Comparison of ENCODE assay signal across 20 cellular contexts in the genomic region with DNA sequence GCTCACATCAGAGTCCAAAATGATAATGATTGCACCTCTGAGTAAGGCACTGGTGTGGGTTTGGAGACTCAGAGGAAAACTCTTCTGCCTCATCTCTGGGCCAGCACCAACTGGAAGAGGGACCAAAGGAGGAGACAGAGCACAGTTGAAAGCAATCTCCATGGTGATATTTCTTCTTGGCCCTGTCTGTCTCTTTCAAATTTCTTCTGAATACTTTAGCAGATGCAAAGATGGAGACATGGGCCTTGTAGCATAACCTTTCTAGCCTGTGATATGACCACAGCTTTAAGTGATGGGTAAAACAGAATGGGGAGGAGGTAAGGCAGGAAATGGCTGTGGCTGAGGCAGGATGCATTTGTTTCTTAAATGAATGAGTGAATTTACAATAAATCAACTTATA. TPM values are rescaled to one million over a fixed set of nuclear protein-coding genes. Genes with fewer than 3 reads are reported as not detected.
A peak's percentile ranks its signal among the peaks of the same experiment; 100 is the strongest.
DNase-seq lines count a peak whose midpoint lies in the region; ATAC-seq lines count a peak whose summit lies in the region.
"Had no signal": no experiment of that assay in that cellular context is flagged by ENCODE, and none has a peak within 500 bp of the region (broad histone marks: within the 10 kb centered on the region; RNA-seq: fewer than 3 reads in every experiment).

No MANE protein-coding gene starts in this region.

- H3K27me3 Mint-ChIP-seq in activated CD8-positive, alpha-beta memory T cell treated with anti-CD3 and anti-CD28 coated beads, Interleukin-2, amount 10 ng/mL, durations not matched to agents 7 days and 5 days, result no peaks in the 10 kb centered on the region
- H3K27me3 Mint-ChIP-seq in T-helper 2 cell treated with Interferon-gamma antibody and Interleukin-4, amounts not matched to agents 5 μg/mL and 100 μg/mL, for 36 hours (ENCODE audit: low read depth), result no peaks in the 10 kb centered on the region

- H3K4me1 ChIP-seq in effector memory CD4-positive, alpha-beta T cell (ENCODE audit: control insufficient read depth, insufficient read depth, low read length, poor library complexity, severe bottlenecking), result peaks cover 34% of the 10 kb centered on the region
- peaks cover 4% of the 10 kb centered on the region for H3K4me1 ChIP-seq in thymus (ENCODE audit: control insufficient read depth, insufficient read depth, low read length)
- H3K4me1 ChIP-seq: A549, thyroid gland had no signal

- peak; percentile 80 for DNase-seq in activated CD8-positive, alpha-beta memory T cell treated with anti-CD3 and anti-CD28 coated beads, Interleukin-2, amount 10 ng/mL, durations not matched to agents 7 days and 5 days
- no peak for DNase-seq in activated CD8-positive, alpha-beta memory T cell treated with anti-CD3 and anti-CD28 coated beads, Interleukin-2, amount 50 U/mL, for 48 hours
- no peak for DNase-seq in T-helper 2 cell treated with Interferon-gamma antibody and Interleukin-4, amounts not matched to agents 5 μg/mL and 100 μg/mL, for 36 hours (ENCODE audit: low spot score)
- no peak for DNase-seq in effector memory CD4-positive, alpha-beta T cell
- DNase-seq in NCI-H2227 (lab: John Stamatoyannopoulos, UW; ENCODE audit: unreplicated experiment), result no peak
- DNase-seq: amygdala; caudate nucleus; islet precursor cell; mammary epithelial cell; naive B cell; NCI-H1694; posterior cingulate gyrus; stimulated activated CD8-positive, alpha-beta memory T cell treated with anti-CD3 and anti-CD28 coated beads, Interleukin-4, amount 100 ng/mL, for 48 hours; SW 1271; thyroid gland had no signal

- no peaks in the 10 kb centered on the region for H3K27me3 ChIP-seq in effector memory CD4-positive, alpha-beta T cell (replicated peaks; ENCODE audit: control insufficient read depth, insufficient read depth, low read length, poor library complexity, severe bottlenecking)
- H3K27me3 ChIP-seq in thymus (ENCODE audit: control insufficient read depth, insufficient read depth), result no peaks in the 10 kb centered on the region
- H3K27me3 ChIP-seq: thyroid gland had no signal

- CTCF ChIA-PET in activated CD8-positive, alpha-beta memory T cell treated with anti-CD3 and anti-CD28 coated beads, Interleukin-2, amount 10 ng/mL, durations not matched to agents 7 days and 5 days (lab: Charles Lee), result interaction anchor here (0.8 to 2.6 kb wide), 10 partner anchors 9 to 183 kb away, joined by 3 to 23 read pairs (median 3); partner anchors contain the start of genes GIMAP2, GIMAP4, GIMAP7 and GIMAP8

- peak; percentile 90 for ATAC-seq in activated CD8-positive, alpha-beta memory T cell treated with anti-CD3 and anti-CD28 coated beads, Interleukin-2, amount 10 ng/mL, durations not matched to agents 7 days and 5 days
- ATAC-seq in GM19023 (IDR thresholded peaks at IDR 0.05; ENCODE audit: unreplicated experiment), result no peak
- no peak for ATAC-seq in esophagus mucosa
- ATAC-seq: A549 had no signal

- no peaks in the 10 kb centered on the region for H3K36me3 ChIP-seq in effector memory CD4-positive, alpha-beta T cell (ENCODE audit: control insufficient read depth, insufficient read depth, low read length)
- no peaks in the 10 kb centered on the region for H3K36me3 ChIP-seq in thymus (ENCODE audit: control insufficient read depth, insufficient read depth)
- H3K36me3 ChIP-seq: thyroid gland had no signal

- H3K9me3 ChIP-seq in effector memory CD4-positive, alpha-beta T cell (ENCODE audit: control insufficient read depth, low read length), result no peaks in the 10 kb centered on the region
- H3K9me3 ChIP-seq in thymus (ENCODE audit: control insufficient read depth), result no peaks in the 10 kb centered on the region
- H3K9me3 ChIP-seq: A549, thyroid gland had no signal

- no peak overlapping the region for H3K4me3 ChIP-seq in effector memory CD4-positive, alpha-beta T cell (ENCODE audit: insufficient read depth, low read depth, low read length, poor library complexity, severe bottlenecking)
- no peak overlapping the region for H3K4me3 ChIP-seq in thymus (ENCODE audit: low read length)
- H3K4me3 ChIP-seq: A549, thyroid gland had no signal

- H3K36me3 Mint-ChIP-seq in activated CD8-positive, alpha-beta memory T cell treated with anti-CD3 and anti-CD28 coated beads, Interleukin-2, amount 10 ng/mL, durations not matched to agents 7 days and 5 days, result peaks cover 33% of the 10 kb centered on the region
- H3K36me3 Mint-ChIP-seq in T-helper 2 cell treated with Interferon-gamma antibody and Interleukin-4, amounts not matched to agents 5 μg/mL and 100 μg/mL, for 36 hours (ENCODE audit: low read depth), result peaks cover 40% of the 10 kb centered on the region

- H3K27ac Mint-ChIP-seq in activated CD8-positive, alpha-beta memory T cell treated with anti-CD3 and anti-CD28 coated beads, Interleukin-2, amount 10 ng/mL, durations not matched to agents 7 days and 5 days, result peak overlapping the region; percentile 93
- peak overlapping the region; percentile 92 for H3K27ac Mint-ChIP-seq in T-helper 2 cell treated with Interferon-gamma antibody and Interleukin-4, amounts not matched to agents 5 μg/mL and 100 μg/mL, for 36 hours
- H3K27ac Mint-ChIP-seq: naive B cell had no signal

- peak overlapping the region; percentile 70 for H3K27ac ChIP-seq in effector memory CD4-positive, alpha-beta T cell (ENCODE audit: insufficient read depth, low read length, poor library complexity, severe bottlenecking)
- peak overlapping the region; percentile 61 for H3K27ac ChIP-seq in thymus (ENCODE audit: low read depth)
- H3K27ac ChIP-seq: A549, thyroid gland had no signal

- H3K4me3 Mint-ChIP-seq in activated CD8-positive, alpha-beta memory T cell treated with anti-CD3 and anti-CD28 coated beads, Interleukin-2, amount 10 ng/mL, durations not matched to agents 7 days and 5 days, result peak overlapping the region; percentile 36
- H3K4me3 Mint-ChIP-seq in T-helper 2 cell treated with Interferon-gamma antibody and Interleukin-4, amounts not matched to agents 5 μg/mL and 100 μg/mL, for 36 hours, result peak overlapping the region; percentile 69
- H3K4me3 Mint-ChIP-seq: naive B cell had no signal

- peaks cover 7% of the 10 kb centered on the region for H3K9me3 Mint-ChIP-seq in activated CD8-positive, alpha-beta memory T cell treated with anti-CD3 and anti-CD28 coated beads, Interleukin-2, amount 10 ng/mL, durations not matched to agents 7 days and 5 days (ENCODE audit: low read depth)
- peaks cover 37% of the 10 kb centered on the region for H3K9me3 Mint-ChIP-seq in T-helper 2 cell treated with Interferon-gamma antibody and Interleukin-4, amounts not matched to agents 5 μg/mL and 100 μg/mL, for 36 hours

- H3K4me1 Mint-ChIP-seq in activated CD8-positive, alpha-beta memory T cell treated with anti-CD3 and anti-CD28 coated beads, Interleukin-2, amount 10 ng/mL, durations not matched to agents 7 days and 5 days, result peaks cover 51% of the 10 kb centered on the region
- peaks cover 59% of the 10 kb centered on the region for H3K4me1 Mint-ChIP-seq in T-helper 2 cell treated with Interferon-gamma antibody and Interleukin-4, amounts not matched to agents 5 μg/mL and 100 μg/mL, for 36 hours (ENCODE audit: low read depth)
- H3K4me1 Mint-ChIP-seq: naive B cell had no signal

RNA-seq across cellular contexts. Expression of gene GIMAP7, which starts 12.2 kb away (rescaled TPM):
- 10 to 100 TPM; 49.9 to 89.7 TPM for total RNA-seq in activated CD8-positive, alpha-beta memory T cell treated with anti-CD3 and anti-CD28 coated beads, Interleukin-2, amount 10 ng/mL, durations not matched to agents 7 days and 5 days
- polyA plus RNA-seq in thymus, result 69.0 TPM
- 2.7 TPM for total RNA-seq in esophagus mucosa
- total RNA-seq: Daoy, mammary epithelial cell had no signal
- polyA plus RNA-seq: A549, mammary epithelial cell had no signal

RNA-seq across cellular contexts. Expression of gene GIMAP8, which starts 52.1 kb away (rescaled TPM):
- 10 to 100 TPM in 1 of 2 experiments, 1 to 10 TPM in 1; 9.9 to 13.1 TPM for total RNA-seq in activated CD8-positive, alpha-beta memory T cell treated with anti-CD3 and anti-CD28 coated beads, Interleukin-2, amount 10 ng/mL, durations not matched to agents 7 days and 5 days
- polyA plus RNA-seq in thymus, result 7.9 TPM
- total RNA-seq in esophagus mucosa, result 1.6 TPM
- total RNA-seq: Daoy had no signal
- polyA plus RNA-seq: A549 had no signal

Comparison
In these comparisons a context has a peak if more than half of its experiments do, and no peak if none do; other contexts are left out.
1. RNA of gene GIMAP7, which starts 12.2 kb away (total RNA-seq): 49.9 to 89.7 TPM in activated CD8-positive, alpha-beta memory T cell treated with anti-CD3 and anti-CD28 coated beads, Interleukin-2, amount 10 ng/mL, durations not matched to agents 7 days and 5 days; 2.7 TPM in esophagus mucosa (single experiment); every median in the first group is over 10 times any median in the second.